15 cellular contexts compared by ENCODE assay signal in genomic region chr13:80149757-80150156, GRCh38.
"Had no signal": no experiment of that assay in that cellular context is flagged by ENCODE, and none has a peak within 500 bp of the region (broad histone marks: within the 10 kb centered on the region; RNA-seq: fewer than 3 reads in every experiment).

No MANE protein-coding gene starts in this region.

- H3K4me2 ChIP-seq: SK-N-SH had no signal

- H3K9me3 ChIP-seq: MG63, SK-N-SH had no signal

- H3K9ac ChIP-seq: SK-N-SH had no signal

- DNase-seq: KBM-7, MG63, NCI-H1092 treated with DMSO at 0.1 percent for 48 hours, NCI-H1436, NCI-H187 treated with DMSO at 0.1 percent for 48 hours, NCI-H2081, NCI-H2107, NCI-H2227 treated with DMSO at 0.1 percent for 48 hours, NCI-H524, NCI-H526 treated with DMSO at 0.1 percent for 48 hours, NCI-H774, SHP77, SK-N-SH had no signal

- H3K9me2 ChIP-seq: SK-N-SH had no signal

- H3K27ac ChIP-seq: HL-60, RWPE1 had no signal

- H3K36me3 ChIP-seq: MG63 had no signal

- H3K4me3 ChIP-seq: MG63 had no signal

- H3K27me3 ChIP-seq: MG63 had no signal
